In genomic region chr3:69370156-69370944, GRCh38 we compare ENCODE assay signal across 9 cellular contexts. TPM values are rescaled to one million over a fixed set of nuclear protein-coding genes. Genes with fewer than 3 reads are reported as not detected.
A peak's percentile ranks its signal among the peaks of the same experiment; 100 is the strongest.
DNase-seq lines count a peak whose midpoint lies in the region; ATAC-seq and TF ChIP-seq lines count a peak whose summit lies in the region.
"Had no signal": no experiment of that assay in that cellular context is flagged by ENCODE, and none has a peak within 500 bp of the region (broad histone marks: within the 10 kb centered on the region; RNA-seq: fewer than 3 reads in every experiment).

No MANE protein-coding gene starts in this region.

- no peaks in the 10 kb centered on the region for H3K23me2 ChIP-seq in H9 (ENCODE audit: insufficient read length, low read depth, low read length, poor library complexity, severe bottlenecking)

- H3K4me3 Mint-ChIP-seq in activated CD4-positive, alpha-beta T cell treated with anti-CD3 and anti-CD28 coated beads, Interleukin-2, amount 10 ng/mL, durations not matched to agents 7 days and 5 days = no peak overlapping the region
- H3K4me3 Mint-ChIP-seq in WTC11 (no peak overlapping the region), H9 (no peak overlapping the region)

- H3K9ac ChIP-seq in H9 (ENCODE audit: extremely low read depth, insufficient read length, low read length) = no peak overlapping the region

- peaks cover 37% of the 10 kb centered on the region for H3K4me1 Mint-ChIP-seq in activated CD4-positive, alpha-beta T cell treated with anti-CD3 and anti-CD28 coated beads, Interleukin-2, amount 10 ng/mL, durations not matched to agents 7 days and 5 days
- H3K4me1 Mint-ChIP-seq in WTC11 (no peaks in the 10 kb centered on the region), H9 (no peaks in the 10 kb centered on the region)

- H4K91ac ChIP-seq in H9 (ENCODE audit: insufficient read length, low read depth, low read length) = no peak overlapping the region

- H3K79me2 ChIP-seq in H9 (ENCODE audit: insufficient read depth, low read length) = no peaks in the 10 kb centered on the region

- H3K27me3 Mint-ChIP-seq in activated CD4-positive, alpha-beta T cell treated with anti-CD3 and anti-CD28 coated beads, Interleukin-2, amount 10 ng/mL, durations not matched to agents 7 days and 5 days = peaks cover 24% of the 10 kb centered on the region
- H3K27me3 Mint-ChIP-seq in WTC11 (ENCODE audit: low read depth) = no peaks in the 10 kb centered on the region
- H3K27me3 Mint-ChIP-seq in H9 (ENCODE audit: low read depth) = no peaks in the 10 kb centered on the region

- no peak overlapping the region for H3K4me2 ChIP-seq in H9 (ENCODE audit: insufficient read depth, insufficient read length, low read length)

- H2AK5ac ChIP-seq in H9 (ENCODE audit: insufficient read length, low read length) = no peak overlapping the region

- H3K27me3 ChIP-seq in H9 (ENCODE audit: insufficient read depth, low read length) = no peaks in the 10 kb centered on the region

- H3K4me3 ChIP-seq in GM12865 (ENCODE audit: low read depth, low read length) (no peak overlapping the region), skin epidermis (peak overlapping the region in 1 of 7 experiments; percentile 8)

- ATAC-seq in WTC11 = no peak

- H3K4me1 ChIP-seq in H9 (ENCODE audit: insufficient read depth, low read length) = no peaks in the 10 kb centered on the region

- H2BK12ac ChIP-seq in H9 (ENCODE audit: insufficient read length, low read depth, low read length) = no peak overlapping the region

- no peaks in the 10 kb centered on the region for H3K9me3 ChIP-seq in H9 (ENCODE audit: control insufficient read depth, low read depth, low read length)

- no peak overlapping the region for H4K5ac ChIP-seq in H9 (ENCODE audit: insufficient read length, low read depth, low read length)

- no peak overlapping the region for H3K14ac ChIP-seq in H9 (ENCODE audit: insufficient read depth, low read length)

- no peak overlapping the region for H4K8ac ChIP-seq in H9 (replicated peaks; ENCODE audit: insufficient read length, low read depth, low read length)

- H2BK15ac ChIP-seq in H9 (ENCODE audit: low read depth, low read length) = no peak overlapping the region

- H3K27ac ChIP-seq in skin epidermis (peak overlapping the region in 20 of 21 experiments; percentile 4 to 76 (median 68)), H9 (ENCODE audit: insufficient read length, low read depth, low read length) (no peak overlapping the region)

- no peaks in the 10 kb centered on the region for H3K79me1 ChIP-seq in H9 (ENCODE audit: insufficient read depth, low read depth, low read length, poor library complexity, severe bottlenecking)

- TF ChIP-seq CTCF in GM12865 (IDR thresholded peaks at IDR 0.05; ENCODE audit: insufficient read depth, low read depth, low read length, missing control alignments) (no peak), WTC11 (IDR thresholded peaks at IDR 0.05) (no peak), H9 (conservative IDR thresholded peaks at IDR 0.05) (no peak)

- H3K27ac Mint-ChIP-seq in activated CD4-positive, alpha-beta T cell treated with anti-CD3 and anti-CD28 coated beads, Interleukin-2, amount 10 ng/mL, durations not matched to agents 7 days and 5 days = no peak overlapping the region
- H3K27ac Mint-ChIP-seq in WTC11 (no peak overlapping the region), H9 (no peak overlapping the region)

- no peak overlapping the region for H3T11ph ChIP-seq in H9 (ENCODE audit: low read length)

- no peak overlapping the region for H3K18ac ChIP-seq in H9 (ENCODE audit: insufficient read length, low read depth, low read length)

- no peak overlapping the region for H2BK20ac ChIP-seq in H9 (ENCODE audit: low read depth, low read length, poor library complexity, severe bottlenecking)

- no peak overlapping the region for H3K56ac ChIP-seq in H9 (ENCODE audit: insufficient read length, low read depth, low read length)

- no CpG with 5 or more reads among the region's 17 CpGs for WGBS in H9 (ENCODE audit: extremely low coverage, insufficient read length, low lambda C conversion rate)

- CTCF ChIA-PET in activated CD4-positive, alpha-beta T cell treated with anti-CD3 and anti-CD28 coated beads, Interleukin-2, amount 10 ng/mL, durations not matched to agents 7 days and 5 days (lab: Charles Lee) = interaction anchor here (0.6 kb wide), 1 partner anchor 11 kb away, joined by 3 read pairs; no protein-coding TSS in a partner anchor
- CTCF ChIA-PET in WTC11 (lab: Charles Lee) = interaction anchor here (0.7 kb wide), 1 partner anchor 40 kb away, joined by 3 read pairs; no protein-coding TSS in a partner anchor

- no peak overlapping the region for H3K23ac ChIP-seq in H9 (ENCODE audit: insufficient read length, low read depth, low read length)

- intact Hi-C loops in cardiac septum (cut with DNase I) = no loop called here

- no peak overlapping the region for H2BK5ac ChIP-seq in H9 (ENCODE audit: insufficient read length, low read length)

- H2BK120ac ChIP-seq in H9 (ENCODE audit: low read depth, low read length, poor library complexity, severe bottlenecking) = no peak overlapping the region

- H4K20me1 ChIP-seq in H9 (ENCODE audit: control insufficient read depth, insufficient read depth, insufficient read length) = no peaks in the 10 kb centered on the region

- H3K9me3 Mint-ChIP-seq in activated CD4-positive, alpha-beta T cell treated with anti-CD3 and anti-CD28 coated beads, Interleukin-2, amount 10 ng/mL, durations not matched to agents 7 days and 5 days = no peaks in the 10 kb centered on the region
- H3K9me3 Mint-ChIP-seq in WTC11 (no peaks in the 10 kb centered on the region), H9 (no peaks in the 10 kb centered on the region)

- H3K4ac ChIP-seq in H9 (ENCODE audit: low read depth, low read length) = no peak overlapping the region

- H2AFZ ChIP-seq in H9 (ENCODE audit: low read length) = no peak overlapping the region

- H3K36me3 Mint-ChIP-seq in activated CD4-positive, alpha-beta T cell treated with anti-CD3 and anti-CD28 coated beads, Interleukin-2, amount 10 ng/mL, durations not matched to agents 7 days and 5 days (ENCODE audit: low read depth) = peaks cover 3% of the 10 kb centered on the region
- H3K36me3 Mint-ChIP-seq in WTC11 (no peaks in the 10 kb centered on the region), H9 (ENCODE audit: insufficient read depth in 1 of 3, low read depth in 3 of 3) (no peaks in the 10 kb centered on the region)

- DNase-seq in GM12865 (ENCODE audit: low read depth) = peak; percentile 22
- DNase-seq in activated CD4-positive, alpha-beta T cell treated with anti-CD3 and anti-CD28 coated beads, Interleukin-2, amount 10 ng/mL, durations not matched to agents 7 days and 5 days = peak; percentile 32
- peak; percentile 88 for DNase-seq in cardiac septum (ENCODE audit: low spot score)
- no peak for DNase-seq in WTC11 (ENCODE audit: low spot score)
- no peak for DNase-seq in H9
- no peak for DNase-seq in H4 (ENCODE audit: low spot score)
- DNase-seq in NCI-H1417 (lab: John Stamatoyannopoulos, UW) = no peak
- DNase-seq: activated CD8-positive, alpha-beta memory T cell treated with anti-CD3 and anti-CD28 coated beads, Interleukin-2, amount 50 U/mL, for 48 hours had no signal

- POLR2A ChIA-PET in activated CD4-positive, alpha-beta T cell treated with anti-CD3 and anti-CD28 coated beads, Interleukin-2, amount 10 ng/mL, durations not matched to agents 7 days and 5 days (lab: Charles Lee) = no interaction called here
- POLR2A ChIA-PET in WTC11 (lab: Charles Lee) = no interaction called here

TF ChIP-seq in WTC11, 78 proteins besides CTCF, POLR2A, EP300 and RAD21 (continues in another document):
- TF ChIP-seq FOXK1 (CRISPR knock-in tag; IDR thresholded peaks at IDR 0.05) (no peak), ZNF121 (CRISPR knock-in tag; IDR thresholded peaks at IDR 0.05) (no peak), ZNF138 (CRISPR knock-in tag; conservative IDR thresholded peaks at IDR 0.05) (no peak), ZNF671 (CRISPR knock-in tag; IDR thresholded peaks at IDR 0.05) (no peak), E2F4 (CRISPR knock-in tag; IDR thresholded peaks at IDR 0.05; ENCODE audit: borderline replicate concordance, low read depth) (no peak), NR2C2 (CRISPR knock-in tag; IDR thresholded peaks at IDR 0.05) (no peak), FOXJ3 (CRISPR knock-in tag; IDR thresholded peaks at IDR 0.05; ENCODE audit: borderline replicate concordance) (no peak), RELA (CRISPR knock-in tag; IDR thresholded peaks at IDR 0.05; ENCODE audit: borderline replicate concordance) (no peak), GTF2I (CRISPR knock-in tag; conservative IDR thresholded peaks at IDR 0.05) (no peak), CREB1 (CRISPR knock-in tag; IDR thresholded peaks at IDR 0.05) (no peak)
- TF ChIP-seq, protein P1, sequence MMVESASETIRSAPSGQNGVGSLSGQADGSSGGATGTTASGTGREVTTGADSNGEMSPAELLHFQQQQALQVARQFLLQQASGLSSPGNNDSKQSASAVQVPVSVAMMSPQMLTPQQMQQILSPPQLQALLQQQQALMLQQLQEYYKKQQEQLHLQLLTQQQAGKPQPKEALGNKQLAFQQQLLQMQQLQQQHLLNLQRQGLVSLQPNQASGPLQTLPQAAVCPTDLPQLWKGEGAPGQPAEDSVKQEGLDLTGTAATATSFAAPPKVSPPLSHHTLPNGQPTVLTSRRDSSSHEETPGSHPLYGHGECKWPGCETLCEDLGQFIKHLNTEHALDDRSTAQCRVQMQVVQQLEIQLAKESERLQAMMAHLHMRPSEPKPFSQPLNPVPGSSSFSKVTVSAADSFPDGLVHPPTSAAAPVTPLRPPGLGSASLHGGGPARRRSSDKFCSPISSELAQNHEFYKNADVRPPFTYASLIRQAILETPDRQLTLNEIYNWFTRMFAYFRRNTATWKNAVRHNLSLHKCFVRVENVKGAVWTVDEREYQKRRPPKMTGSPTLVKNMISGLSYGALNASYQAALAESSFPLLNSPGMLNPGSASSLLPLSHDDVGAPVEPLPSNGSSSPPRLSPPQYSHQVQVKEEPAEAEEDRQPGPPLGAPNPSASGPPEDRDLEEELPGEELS (CRISPR knock-in tag; IDR thresholded peaks at IDR 0.05) = no peak

RNA-seq across cellular contexts. Expression of gene FRMD4B, which starts 15.5 kb away (rescaled TPM):
- total RNA-seq in activated CD4-positive, alpha-beta T cell treated with anti-CD3 and anti-CD28 coated beads, Interleukin-2, amount 10 ng/mL, durations not matched to agents 7 days and 5 days = 1 to 10 TPM; 6.9 to 8.2 TPM
- total RNA-seq in cardiac septum (10.8 TPM), WTC11 (2021) (4.0 to 6.7 TPM (median 5.9 TPM) in 3 replicates), H9 (2021) (2.0 and 3.4 TPM in 2 replicates)
- total RNA-seq in H4 (2014; rRNA removed; shearing (Covaris generic)) = 4.2 and 18.0 TPM in 2 replicates

Comparison
In these comparisons a context has a peak if more than half of its experiments do, and no peak if none do; other contexts are left out.
1. DNase-seq: peak in GM12865 (single experiment), activated CD4-positive, alpha-beta T cell treated with anti-CD3 and anti-CD28 coated beads, Interleukin-2, amount 10 ng/mL, durations not matched to agents 7 days and 5 days (single experiment) and cardiac septum (single experiment); none in WTC11 (single experiment), H9 (single experiment), H4 (single experiment) and NCI-H1417 (0 of 3).